ENCODE assay signal across 36 cellular contexts in the genomic region with DNA sequence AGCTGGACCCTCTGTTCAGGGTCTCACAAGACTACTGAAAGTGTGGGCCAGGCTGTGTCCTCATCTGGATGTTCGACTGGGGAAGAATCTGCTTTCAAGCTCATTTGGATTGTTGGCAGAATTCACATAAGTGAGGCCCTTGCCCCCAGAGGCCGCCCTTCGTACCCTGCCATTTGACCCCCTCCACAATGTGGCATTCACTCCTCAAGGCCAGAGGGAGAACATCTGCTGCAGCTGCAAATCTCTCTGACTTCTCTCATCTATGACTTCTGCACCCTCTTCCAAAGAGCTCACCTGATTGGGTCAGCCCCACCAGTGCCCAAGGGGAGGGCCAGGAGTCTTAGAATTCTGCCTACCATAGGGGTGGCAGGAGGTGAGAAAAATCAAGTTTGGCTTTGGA. TPM values are rescaled to one million over a fixed set of nuclear protein-coding genes. Genes with fewer than 3 reads are reported as not detected.
"Had no signal": no experiment of that assay in that cellular context is flagged by ENCODE, and none has a peak within 500 bp of the region (broad histone marks: within the 10 kb centered on the region; RNA-seq: fewer than 3 reads in every experiment).

No MANE protein-coding gene starts in this region.

- H3K27ac Mint-ChIP-seq: activated B cell treated with CpG ODN at 0.5 μM for 24 hours; activated CD4-positive, alpha-beta memory T cell treated with anti-CD3 and anti-CD28 coated beads, Interleukin-2, amount 10 ng/mL, durations not matched to agents 7 days and 5 days; activated CD8-positive, alpha-beta memory T cell treated with anti-CD3 and anti-CD28 coated beads, Interleukin-2, amount 10 ng/mL, durations not matched to agents 7 days and 5 days; activated naive CD4-positive, alpha-beta T cell treated with anti-CD3 and anti-CD28 coated beads for 36 hours; activated naive CD8-positive, alpha-beta T cell; activated T-cell treated with anti-CD3 and anti-CD28 coated beads, Interleukin-2, amount 50 U/mL, for 24 hours; activated T-helper 2 cell treated with anti-CD3 and anti-CD28 coated beads, Interferon-gamma antibody, Interleukin-2, Interleukin-4, amounts not matched to agents 10 μg/mL and 5 μg/mL and 100 μg/mL, durations not matched to agents 14 hours and 24 hours and 36 hours; T-helper 1 cell treated with Interleukin-12 subunit alpha and Interleukin-12 subunit beta and Interleukin-4 antibody, amounts not matched to agents 30 μg/mL and 1 μg/mL, for 36 hours had no signal

- H3K27ac ChIP-seq: brain microvascular endothelial cell, Peyer's patch, SJSA1, VCaP had no signal

- H3K9ac ChIP-seq: SK-N-SH had no signal

- H3K27me3 ChIP-seq: brain microvascular endothelial cell, MG63, Peyer's patch, SJSA1 had no signal

- H3K4me2 ChIP-seq: SK-N-SH had no signal

- H3K27me3 Mint-ChIP-seq: activated naive CD8-positive, alpha-beta T cell; activated T-cell treated with anti-CD3 and anti-CD28 coated beads, Interleukin-2, amount 50 U/mL, for 24 hours had no signal

- H3K9me3 ChIP-seq: MG63, Peyer's patch, SJSA1, SK-N-SH had no signal

- H3K9me3 Mint-ChIP-seq: activated B cell treated with CpG ODN at 0.5 μM for 24 hours; activated CD4-positive, alpha-beta memory T cell treated with anti-CD3 and anti-CD28 coated beads, Interleukin-2, amount 10 ng/mL, durations not matched to agents 7 days and 5 days; activated naive CD4-positive, alpha-beta T cell treated with anti-CD3 and anti-CD28 coated beads for 36 hours; activated T-cell treated with anti-CD3 and anti-CD28 coated beads, Interleukin-2, amount 50 U/mL, for 24 hours; activated T-helper 2 cell treated with anti-CD3 and anti-CD28 coated beads, Interferon-gamma antibody, Interleukin-2, Interleukin-4, amounts not matched to agents 10 μg/mL and 5 μg/mL and 100 μg/mL, durations not matched to agents 14 hours and 24 hours and 36 hours; T-helper 1 cell treated with Interleukin-12 subunit alpha and Interleukin-12 subunit beta and Interleukin-4 antibody, amounts not matched to agents 30 μg/mL and 1 μg/mL, for 36 hours had no signal

- H3K36me3 Mint-ChIP-seq: activated naive CD8-positive, alpha-beta T cell had no signal

- H3K4me3 Mint-ChIP-seq: activated B cell treated with CpG ODN at 0.5 μM for 24 hours; activated CD4-positive, alpha-beta memory T cell treated with anti-CD3 and anti-CD28 coated beads, Interleukin-2, amount 10 ng/mL, durations not matched to agents 7 days and 5 days; activated CD8-positive, alpha-beta memory T cell treated with anti-CD3 and anti-CD28 coated beads, Interleukin-2, amount 10 ng/mL, durations not matched to agents 7 days and 5 days; activated naive CD4-positive, alpha-beta T cell treated with anti-CD3 and anti-CD28 coated beads for 36 hours; activated naive CD8-positive, alpha-beta T cell; activated T-cell treated with anti-CD3 and anti-CD28 coated beads, Interleukin-2, amount 50 U/mL, for 24 hours; T-helper 1 cell treated with Interleukin-12 subunit alpha and Interleukin-12 subunit beta and Interleukin-4 antibody, amounts not matched to agents 30 μg/mL and 1 μg/mL, for 36 hours had no signal

- H3K36me3 ChIP-seq: brain microvascular endothelial cell, MG63, Peyer's patch had no signal

- ATAC-seq: activated CD8-positive, alpha-beta memory T cell treated with anti-CD3 and anti-CD28 coated beads, Interleukin-2, amount 10 ng/mL, durations not matched to agents 7 days and 5 days; PC-3 had no signal

- H3K4me3 ChIP-seq: MG63, Peyer's patch, SJSA1 had no signal

- DNase-seq: activated B cell treated with CpG ODN at 0.5 μM for 24 hours; activated CD4-positive, alpha-beta memory T cell treated with anti-CD3 and anti-CD28 coated beads, Interleukin-2, amount 10 ng/mL, durations not matched to agents 7 days and 5 days; activated CD4-positive, alpha-beta T cell treated with anti-CD3 and anti-CD28 coated beads for 4 hours; activated CD4-positive, CD25-positive, alpha-beta regulatory T cell treated with anti-CD3 and anti-CD28 coated beads, Interleukin-2, amount 50 U/mL, for 72 hours; activated CD8-positive, alpha-beta memory T cell treated with anti-CD3 and anti-CD28 coated beads, Interleukin-2, amount 10 ng/mL, durations not matched to agents 7 days and 5 days; activated gamma-delta T cell; activated naive CD4-positive, alpha-beta T cell treated with anti-CD3 and anti-CD28 coated beads for 36 hours; activated T-cell treated with anti-CD3 and anti-CD28 coated beads, Interleukin-2, amount 50 U/mL, for 24 hours; amniotic stem cell; aorta; brain microvascular endothelial cell; central memory CD4-positive, alpha-beta T cell; Kasumi-1; KG1; MG63; NCI-H1048; NCI-H1105 treated with DMSO at 0.1 percent for 48 hours; NCI-H1436; NCI-H1694; NCI-H1930; NCI-H2081 treated with DMSO at 0.1 percent for 48 hours; NCI-H226; NCI-H446 treated with DMSO at 0.1 percent for 48 hours; NCI-H524; NK-92 treated with Interleukin-12 subunit alpha and Interleukin-12 subunit beta, amount 100 ng/mL, for 24 hours; PC-3; Peyer's patch; RPMI8226; SHP77 treated with DMSO at 0.1 percent for 48 hours; SK-N-SH had no signal

RNA-seq across cellular contexts. Expression of gene DIPK1C, which starts 35.2 kb away (rescaled TPM):
- total RNA-seq: activated B cell treated with CpG ODN at 0.5 μM for 24 hours; activated CD4-positive, alpha-beta memory T cell treated with anti-CD3 and anti-CD28 coated beads, Interleukin-2, amount 10 ng/mL, durations not matched to agents 7 days and 5 days; activated CD8-positive, alpha-beta memory T cell treated with anti-CD3 and anti-CD28 coated beads, Interleukin-2, amount 10 ng/mL, durations not matched to agents 7 days and 5 days; activated naive CD4-positive, alpha-beta T cell treated with anti-CD3 and anti-CD28 coated beads for 36 hours; activated T-helper 2 cell treated with anti-CD3 and anti-CD28 coated beads, Interferon-gamma antibody, Interleukin-2, Interleukin-4, amounts not matched to agents 10 μg/mL and 5 μg/mL and 100 μg/mL, durations not matched to agents 14 hours and 24 hours and 36 hours; aorta; chondrocyte; PC-3; SJSA1 had no signal

RNA-seq across cellular contexts. Expression of gene CNDP1, which starts 42.0 kb away (rescaled TPM):
- total RNA-seq: activated CD4-positive, alpha-beta memory T cell treated with anti-CD3 and anti-CD28 coated beads, Interleukin-2, amount 10 ng/mL, durations not matched to agents 7 days and 5 days; activated naive CD4-positive, alpha-beta T cell treated with anti-CD3 and anti-CD28 coated beads for 36 hours; PC-3; SJSA1 had no signal
